Comparison of ENCODE assay signal across 8 cellular contexts in the genomic region with DNA sequence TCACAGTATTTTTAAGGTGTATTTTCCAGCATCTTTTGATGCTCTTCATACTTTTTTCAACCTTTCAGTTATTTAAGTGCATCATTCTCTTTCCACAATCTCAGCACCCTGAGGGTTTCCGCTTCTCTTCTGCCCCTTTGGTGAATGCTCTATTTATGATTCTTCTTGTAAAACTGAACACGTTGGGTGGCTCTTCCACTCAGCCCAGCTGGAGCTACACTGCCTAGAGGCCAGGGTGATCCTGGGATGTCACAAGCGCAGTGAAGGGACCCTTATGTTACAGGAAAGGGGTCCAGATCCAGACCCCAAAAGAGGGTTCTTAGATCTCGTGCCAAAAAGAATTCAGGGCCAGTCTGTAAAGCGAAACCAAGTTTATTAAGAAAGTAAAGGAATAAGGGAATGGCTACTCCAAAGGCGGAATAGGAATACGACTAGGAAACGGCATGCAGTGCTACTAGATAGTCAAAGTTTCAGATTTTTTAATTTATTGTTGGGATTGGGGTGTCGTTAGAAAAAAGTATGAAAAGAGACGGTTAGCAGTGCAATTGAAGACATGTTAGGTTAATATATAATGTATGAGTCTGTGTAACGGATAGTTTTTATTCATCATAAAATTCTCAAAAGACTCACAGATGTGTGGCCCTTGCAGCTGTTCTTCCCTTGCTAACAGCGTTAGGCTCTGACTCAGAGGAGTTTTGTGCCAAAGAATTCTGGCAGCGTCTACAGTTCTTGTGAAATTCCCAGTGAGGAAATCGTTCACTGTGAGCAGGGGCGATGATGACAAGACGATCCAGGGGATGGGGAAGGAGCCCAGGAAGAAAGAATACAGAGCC. TPM values are rescaled to one million over a fixed set of nuclear protein-coding genes. Genes with fewer than 3 reads are reported as not detected.
DNase-seq lines count a peak whose midpoint lies in the region; ATAC-seq and TF ChIP-seq lines count a peak whose summit lies in the region.

No MANE protein-coding gene starts in this region.

- no peaks in the 10 kb centered on the region for H3K36me3 ChIP-seq in ovary

- WGBS in ovary, 3 donors, result 10 to 15% (median 15%) methylated on average over 16 of the region's 16 CpGs

- peak; percentile 43 for TF ChIP-seq EP300 in ovary (IDR thresholded peaks at IDR 0.05)

- H3K27ac ChIP-seq in ovary, result peak overlapping the region in 1 of 2 donors; percentile 67

- intact Hi-C loops in ovary (cut with DNase I), result no loop called here

- TF ChIP-seq CTCF in fibroblast of mammary gland (conservative IDR thresholded peaks at IDR 0.05; ENCODE audit: control insufficient read depth, insufficient read depth, low read depth, low read length) (no peak), ovary (IDR thresholded peaks at IDR 0.05) (no peak)

- peak; percentile 55 for DNase-seq in Caki2 (ENCODE audit: low read depth)
- DNase-seq in RKO (ENCODE audit: low spot score), result peak; percentile 92
- peak; percentile 99 for DNase-seq in fibroblast of mammary gland (ENCODE audit: low read depth)
- DNase-seq in ovary, result peak; percentile 74 to 95 (median 86)
- DNase-seq in GM19240 (ENCODE audit: insufficient read length, low spot score), result no peak
- no peak for DNase-seq in stimulated activated naive CD4-positive, alpha-beta T cell treated with Interleukin-2 at 50 U/mL for 16 hours (lab: John Stamatoyannopoulos, UW)

- in situ Hi-C loops in Caki2 (cut with HindIII; ENCODE audit: low pct_unique_long_range_greater_than_20kb, low sequenced_read_pairs), result no loop called here

- H3K4me1 ChIP-seq in ovary (ENCODE audit: insufficient read depth), result no peaks in the 10 kb centered on the region

- H3K27me3 ChIP-seq in ovary, result no peaks in the 10 kb centered on the region

- H3K4me3 ChIP-seq in fibroblast of mammary gland (ENCODE audit: control insufficient read depth, low read depth, low read length) (peak overlapping the region; percentile 8), ovary (peak overlapping the region; percentile 11)

- no peaks in the 10 kb centered on the region for H3K9me3 ChIP-seq in ovary

- no peak for TF ChIP-seq POLR2A in ovary (IDR thresholded peaks at IDR 0.05)

- ATAC-seq in GM18519 (IDR thresholded peaks at IDR 0.05; ENCODE audit: low FRiP score, unreplicated experiment) (no peak), GM21526 (IDR thresholded peaks at IDR 0.05; ENCODE audit: low FRiP score, unreplicated experiment) (no peak)

RNA-seq across cellular contexts. Expression of gene ERVH48-1, which starts 14.4 kb away (rescaled TPM):
- total RNA-seq in Caki2 (2014; rRNA removed; shearing (Covaris generic); ENCODE audit: low replicate concordance), result not detected in 2 replicates
- total RNA-seq in ovary, result under 1 TPM in 1 of 7 donors, not detected in 6; 0.11 TPM
- not detected for polyA plus RNA-seq in ovary

RNA-seq across cellular contexts. Expression of gene PKNOX1, which starts 34.6 kb away (rescaled TPM):
- total RNA-seq in Caki2 (2014; rRNA removed; shearing (Covaris generic); ENCODE audit: low replicate concordance), result 25.2 and 41.5 TPM in 2 replicates
- 10 to 100 TPM in 6 of 7 donors, 1 to 10 TPM in 1; 7.0 to 50.9 (median 31.0) TPM for total RNA-seq in ovary
- 10 to 100 TPM; 11.0 to 22.8 TPM for polyA plus RNA-seq in ovary

RNA-seq across cellular contexts. Expression of gene NDUFV3, which starts 46.7 kb away (rescaled TPM):
- total RNA-seq in Caki2 (2014; rRNA removed; shearing (Covaris generic); ENCODE audit: low replicate concordance), result 36.1 and 40.7 TPM in 2 replicates
- total RNA-seq in ovary, result 10 to 100 TPM; 32.0 to 41.6 (median 37.8) TPM
- 10 to 100 TPM; 24.9 to 51.4 TPM for polyA plus RNA-seq in ovary

Comparison
In these comparisons a context has a peak if more than half of its experiments do, and no peak if none do; other contexts are left out.
1. DNase-seq: peak in Caki2 (single experiment), RKO (single experiment), fibroblast of mammary gland (single experiment) and ovary (5 of 5); none in GM19240 (single experiment) and stimulated activated naive CD4-positive, alpha-beta T cell treated with Interleukin-2 at 50 U/mL for 16 hours (single experiment).